In the genomic region with DNA sequence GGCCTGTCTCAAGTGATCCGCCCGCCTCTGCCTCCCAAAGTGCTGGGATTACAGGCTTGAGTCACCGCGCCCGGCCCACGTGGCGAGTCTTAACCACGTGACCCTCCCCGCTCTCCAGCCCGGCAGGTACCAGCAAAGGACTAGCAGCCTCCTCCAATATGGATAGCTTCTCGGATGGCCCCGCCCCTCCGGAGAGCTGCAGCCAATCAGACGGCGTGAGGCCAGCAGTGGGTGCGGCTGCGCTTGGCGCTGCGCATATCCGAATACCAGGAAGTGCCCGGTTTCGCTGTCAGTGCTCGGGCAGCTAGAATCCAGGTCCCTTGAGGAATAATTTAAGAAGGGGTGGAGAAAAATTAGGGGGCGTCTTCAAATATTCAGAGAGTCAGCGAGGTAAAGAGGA, we compare ENCODE assay signal across 1 cellular context.
TF ChIP-seq lines count a peak whose summit lies in the region.

No MANE protein-coding gene starts in this region.

TF ChIP-seq in GM23338, 12 proteins besides CTCF, POLR2A, EP300 and RAD21 (continued from another document):
- TF ChIP-seq, protein P1, sequence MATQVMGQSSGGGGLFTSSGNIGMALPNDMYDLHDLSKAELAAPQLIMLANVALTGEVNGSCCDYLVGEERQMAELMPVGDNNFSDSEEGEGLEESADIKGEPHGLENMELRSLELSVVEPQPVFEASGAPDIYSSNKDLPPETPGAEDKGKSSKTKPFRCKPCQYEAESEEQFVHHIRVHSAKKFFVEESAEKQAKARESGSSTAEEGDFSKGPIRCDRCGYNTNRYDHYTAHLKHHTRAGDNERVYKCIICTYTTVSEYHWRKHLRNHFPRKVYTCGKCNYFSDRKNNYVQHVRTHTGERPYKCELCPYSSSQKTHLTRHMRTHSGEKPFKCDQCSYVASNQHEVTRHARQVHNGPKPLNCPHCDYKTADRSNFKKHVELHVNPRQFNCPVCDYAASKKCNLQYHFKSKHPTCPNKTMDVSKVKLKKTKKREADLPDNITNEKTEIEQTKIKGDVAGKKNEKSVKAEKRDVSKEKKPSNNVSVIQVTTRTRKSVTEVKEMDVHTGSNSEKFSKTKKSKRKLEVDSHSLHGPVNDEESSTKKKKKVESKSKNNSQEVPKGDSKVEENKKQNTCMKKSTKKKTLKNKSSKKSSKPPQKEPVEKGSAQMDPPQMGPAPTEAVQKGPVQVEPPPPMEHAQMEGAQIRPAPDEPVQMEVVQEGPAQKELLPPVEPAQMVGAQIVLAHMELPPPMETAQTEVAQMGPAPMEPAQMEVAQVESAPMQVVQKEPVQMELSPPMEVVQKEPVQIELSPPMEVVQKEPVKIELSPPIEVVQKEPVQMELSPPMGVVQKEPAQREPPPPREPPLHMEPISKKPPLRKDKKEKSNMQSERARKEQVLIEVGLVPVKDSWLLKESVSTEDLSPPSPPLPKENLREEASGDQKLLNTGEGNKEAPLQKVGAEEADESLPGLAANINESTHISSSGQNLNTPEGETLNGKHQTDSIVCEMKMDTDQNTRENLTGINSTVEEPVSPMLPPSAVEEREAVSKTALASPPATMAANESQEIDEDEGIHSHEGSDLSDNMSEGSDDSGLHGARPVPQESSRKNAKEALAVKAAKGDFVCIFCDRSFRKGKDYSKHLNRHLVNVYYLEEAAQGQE (IDR thresholded peaks at IDR 0.05; ENCODE audit: unreplicated experiment) = no peak
- no peak for TF ChIP-seq STAT1 (IDR thresholded peaks at IDR 0.05; ENCODE audit: unreplicated experiment)
- no peak for TF ChIP-seq EZH2phosphoT487 (IDR thresholded peaks at IDR 0.05; ENCODE audit: unreplicated experiment)
- no peak; the same call in 1 of the 2 replicates for TF ChIP-seq POLR2AphosphoS5 (IDR thresholded peaks at IDR 0.05; ENCODE audit: low read depth)
- no peak for TF ChIP-seq ZNF114 (CRISPR knock-in tag; IDR thresholded peaks at IDR 0.05)
- no peak for TF ChIP-seq ZNF331 (CRISPR knock-in tag; IDR thresholded peaks at IDR 0.05; ENCODE audit: low read depth)
- TF ChIP-seq JUNB (IDR thresholded peaks at IDR 0.05; ENCODE audit: unreplicated experiment) = no peak
- TF ChIP-seq NANOG (IDR thresholded peaks at IDR 0.05; ENCODE audit: borderline replicate concordance) = no peak
